17 cellular contexts compared by ENCODE assay signal in the genomic region with DNA sequence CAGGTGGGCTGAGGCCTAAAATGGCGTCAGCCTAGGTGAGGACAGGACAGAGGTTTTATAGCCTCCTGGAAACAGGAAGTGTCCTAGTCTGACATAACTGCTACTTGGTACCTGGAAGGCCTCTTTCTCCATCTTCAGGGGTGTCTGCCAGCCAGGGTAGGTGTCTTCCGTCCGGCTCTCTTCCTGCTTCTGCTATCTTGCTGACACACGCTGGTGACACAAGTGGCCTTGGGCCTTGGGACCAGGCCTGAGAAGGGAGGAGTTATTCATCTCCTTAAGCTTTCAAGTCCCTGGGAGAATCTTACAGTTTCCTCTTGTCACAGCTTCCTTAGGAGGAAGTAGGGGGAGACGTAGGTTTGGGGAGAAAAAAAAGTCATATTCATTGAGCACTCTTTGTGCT.
DNase-seq lines count a peak whose midpoint lies in the region; ATAC-seq and TF ChIP-seq lines count a peak whose summit lies in the region.
"Had no signal": no experiment of that assay in that cellular context is flagged by ENCODE, and none has a peak within 500 bp of the region (broad histone marks: within the 10 kb centered on the region; RNA-seq: fewer than 3 reads in every experiment).

No MANE protein-coding gene starts in this region.

- H3K9me3 Mint-ChIP-seq in activated CD4-positive, alpha-beta T cell treated with anti-CD3 and anti-CD28 coated beads, Interleukin-2, amount 10 ng/mL, durations not matched to agents 24 days and 14 days: no peaks in the 10 kb centered on the region
- peaks cover 40% of the 10 kb centered on the region for H3K9me3 Mint-ChIP-seq in HFFc6
- H3K9me3 Mint-ChIP-seq: CD4-positive, alpha-beta memory T cell had no signal

- DNase-seq in activated CD4-positive, alpha-beta T cell treated with anti-CD3 and anti-CD28 coated beads, Interleukin-2, amount 10 ng/mL, durations not matched to agents 24 days and 14 days: peak; percentile 44
- DNase-seq in activated CD4-positive, alpha-beta T cell treated with anti-CD3 and anti-CD28 coated beads for 4 hours: no peak
- DNase-seq in colonic mucosa (no peak), left colon (no peak), transverse colon (no peak), HFFc6 (no peak)
- DNase-seq: CD4-positive, alpha-beta memory T cell; DMS153; DMS79; GDM1; IMR-90 had no signal

- no peaks in the 10 kb centered on the region for H3K36me3 Mint-ChIP-seq in activated CD4-positive, alpha-beta T cell treated with anti-CD3 and anti-CD28 coated beads, Interleukin-2, amount 10 ng/mL, durations not matched to agents 24 days and 14 days (ENCODE audit: low read depth)
- no peaks in the 10 kb centered on the region for H3K36me3 Mint-ChIP-seq in HFFc6 (ENCODE audit: low read depth)
- H3K36me3 Mint-ChIP-seq: CD14-positive monocyte; CD4-positive, alpha-beta memory T cell had no signal

- TF ChIP-seq POLR2A in transverse colon (IDR thresholded peaks at IDR 0.05): no peak

- WGBS in transverse colon (ENCODE audit: low coverage in 1 of 2), 2 donors: 75 to 77% methylated on average over 2 to 5 of the region's 5 CpGs

- no peak for TF ChIP-seq EP300 in transverse colon (IDR thresholded peaks at IDR 0.05; ENCODE audit: low read depth)

- no peak overlapping the region for H3K9ac ChIP-seq in colonic mucosa (ENCODE audit: low read depth in 2 of 2, low read length in 2 of 2)
- H3K9ac ChIP-seq: BLaER1 had no signal

- no peaks in the 10 kb centered on the region for H3K27me3 Mint-ChIP-seq in activated CD4-positive, alpha-beta T cell treated with anti-CD3 and anti-CD28 coated beads, Interleukin-2, amount 10 ng/mL, durations not matched to agents 24 days and 14 days
- peaks cover 2% of the 10 kb centered on the region; the same call in 1 of the 2 replicates for H3K27me3 Mint-ChIP-seq in HFFc6 (ENCODE audit: insufficient read depth)
- H3K27me3 Mint-ChIP-seq: CD4-positive, alpha-beta memory T cell had no signal

- H3K36me3 ChIP-seq in colonic mucosa: no peaks in the 10 kb centered on the region
- no peaks in the 10 kb centered on the region for H3K36me3 ChIP-seq in transverse colon
- H3K36me3 ChIP-seq: BLaER1, HAP-1 had no signal

- H3K27me3 ChIP-seq in colonic mucosa (no peaks in the 10 kb centered on the region), transverse colon (no peaks in the 10 kb centered on the region)
- H3K27me3 ChIP-seq: BLaER1 had no signal

- no peaks in the 10 kb centered on the region for H3K4me1 ChIP-seq in colonic mucosa
- peaks cover 0 to 29% (median 9%) of the 10 kb centered on the region in 4 donors for H3K4me1 ChIP-seq in transverse colon
- H3K4me1 ChIP-seq: BLaER1 had no signal

- H3K4me3 ChIP-seq in colonic mucosa (no peak overlapping the region), transverse colon (no peak overlapping the region)
- H3K4me3 ChIP-seq: A549, BLaER1, HAP-1, K562 had no signal

- peak overlapping the region; percentile 9 for H3K27ac Mint-ChIP-seq in activated CD4-positive, alpha-beta T cell treated with anti-CD3 and anti-CD28 coated beads, Interleukin-2, amount 10 ng/mL, durations not matched to agents 24 days and 14 days
- H3K27ac Mint-ChIP-seq in HFFc6: no peak overlapping the region
- H3K27ac Mint-ChIP-seq: CD14-positive monocyte had no signal

- TF ChIP-seq CTCF in colonic mucosa (IDR thresholded peaks at IDR 0.05) (no peak), transverse colon (IDR thresholded peaks at IDR 0.05) (no peak), HFFc6 (IDR thresholded peaks at IDR 0.05) (no peak)

- H3K27ac ChIP-seq in colonic mucosa (peak overlapping the region; percentile 54), transverse colon (peak overlapping the region in 1 of 4 donors; percentile 26)
- H3K27ac ChIP-seq: A549, BLaER1 had no signal

- H3K4me1 Mint-ChIP-seq in activated CD4-positive, alpha-beta T cell treated with anti-CD3 and anti-CD28 coated beads, Interleukin-2, amount 10 ng/mL, durations not matched to agents 24 days and 14 days: no peaks in the 10 kb centered on the region
- H3K4me1 Mint-ChIP-seq in HFFc6 (ENCODE audit: low read depth): no peaks in the 10 kb centered on the region
- H3K4me1 Mint-ChIP-seq: CD14-positive monocyte had no signal

- H3K4me3 Mint-ChIP-seq in activated CD4-positive, alpha-beta T cell treated with anti-CD3 and anti-CD28 coated beads, Interleukin-2, amount 10 ng/mL, durations not matched to agents 24 days and 14 days: no peak overlapping the region
- no peak overlapping the region for H3K4me3 Mint-ChIP-seq in HFFc6
- H3K4me3 Mint-ChIP-seq: CD14-positive monocyte; CD4-positive, alpha-beta memory T cell had no signal

- intact Hi-C loops in activated CD4-positive, alpha-beta T cell treated with anti-CD3 and anti-CD28 coated beads, Interleukin-2, amount 10 ng/mL, durations not matched to agents 24 days and 14 days (cut with micrococcal nuclease): no loop called here
- intact Hi-C loops in colonic mucosa (cut with DNase I) (no loop called here), left colon (cut with DNase I, micrococcal nuclease) (no loop called here), transverse colon (cut with DNase I; ENCODE audit: low total_unique reads) (no loop called here)

- no peaks in the 10 kb centered on the region for H3K9me3 ChIP-seq in colonic mucosa
- H3K9me3 ChIP-seq in transverse colon: no peaks in the 10 kb centered on the region
- H3K9me3 ChIP-seq: BLaER1, HAP-1 had no signal

- in situ Hi-C loops in transverse colon (cut with MboI; ENCODE audit: low pct_ligation_motif_present in 1 of 4, low pct_unique_long_range_greater_than_20kb in 1 of 4, low sequenced_read_pairs in 3 of 4): no loop called here

- ATAC-seq in left colon (peak; percentile 38), HG03196 (IDR thresholded peaks at IDR 0.05; ENCODE audit: unreplicated experiment) (no peak)
- ATAC-seq: K562 had no signal
